In the genomic region with DNA sequence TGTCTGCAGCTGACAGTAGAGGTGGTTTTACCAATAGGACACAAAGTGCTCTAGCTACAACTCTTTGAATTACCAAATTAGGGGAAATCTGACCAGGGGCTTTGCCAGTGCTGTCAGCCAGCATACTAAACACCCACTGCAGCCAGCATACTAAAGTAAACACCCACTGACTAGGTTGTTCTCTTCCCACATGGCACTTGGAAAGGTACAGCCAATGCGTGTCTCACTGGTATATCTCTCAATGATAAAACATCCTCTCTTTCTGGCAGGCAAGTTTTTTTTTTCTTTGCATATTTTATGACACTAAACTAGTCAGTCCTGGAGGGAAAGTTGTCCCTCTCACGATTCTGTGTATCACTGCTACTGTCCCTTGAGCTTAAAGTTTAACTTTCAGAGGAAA, we compare ENCODE assay signal across 14 cellular contexts.
DNase-seq lines count a peak whose midpoint lies in the region; TF ChIP-seq lines count a peak whose summit lies in the region.
"Had no signal": no experiment of that assay in that cellular context is flagged by ENCODE, and none has a peak within 500 bp of the region (broad histone marks: within the 10 kb centered on the region; RNA-seq: fewer than 3 reads in every experiment).

No MANE protein-coding gene starts in this region.

- intact Hi-C loops in PC-9 (cut with micrococcal nuclease; ENCODE audit: unreplicated experiment) = no loop called here

- no TSS peak for BruUV-seq in PC-9 (replicated peaks; lab: Mats Ljungman, UMichigan)

- no peaks in the 10 kb centered on the region for H3K36me3 ChIP-seq in BLaER1
- no peaks in the 10 kb centered on the region for H3K36me3 ChIP-seq in HEK293 (ENCODE audit: control insufficient read depth in 2 of 2, insufficient read depth in 1 of 2, low read length in 2 of 2)
- H3K36me3 ChIP-seq in PC-9 (ENCODE audit: low read depth) = no peaks in the 10 kb centered on the region
- H3K36me3 ChIP-seq: BE2C, HAP-1 had no signal

- H3K4me1 ChIP-seq in BLaER1 = peaks cover 9% of the 10 kb centered on the region
- H3K4me1 ChIP-seq in HEK293 (ENCODE audit: control insufficient read depth, insufficient read depth, low read length) = no peaks in the 10 kb centered on the region
- no peaks in the 10 kb centered on the region for H3K4me1 ChIP-seq in PC-9 (replicated peaks; ENCODE audit: insufficient read depth)
- H3K4me1 ChIP-seq: BE2C, HAP-1 had no signal

- H3K9me3 ChIP-seq in BLaER1 (no peaks in the 10 kb centered on the region), HEK293 (ENCODE audit: control insufficient read depth, insufficient read depth, low read depth, low read length) (no peaks in the 10 kb centered on the region), PC-9 (ENCODE audit: insufficient read depth, low read depth) (no peaks in the 10 kb centered on the region)
- H3K9me3 ChIP-seq: BE2C, HAP-1 had no signal

- H3K9me2 ChIP-seq in PC-9 (ENCODE audit: insufficient read depth) = no peaks in the 10 kb centered on the region

- POLR2A ChIA-PET in HEK293 (lab: Yijun Ruan, JAX) = no interaction called here
- POLR2A ChIA-PET in PC-9 (lab: Charles Lee; ENCODE audit: unreplicated experiment) = interaction anchor here (0.5 kb wide), 1 partner anchor 71 kb away, joined by 3 read pairs; no protein-coding TSS in a partner anchor

- TF ChIP-seq CTCF in HEK293 (tag by site-specific recombination; IDR thresholded peaks at IDR 0.05) = no peak
- no peak for TF ChIP-seq CTCF in PC-9 (conservative IDR thresholded peaks at IDR 0.05)

- H4K20me1 ChIP-seq in BLaER1 (no peaks in the 10 kb centered on the region), PC-9 (ENCODE audit: insufficient read depth) (no peaks in the 10 kb centered on the region)

- DNase-seq in middle frontal gyrus (ENCODE audit: extremely low spot score, low spot score) (peak; percentile 24), superior temporal gyrus (ENCODE audit: extremely low spot score) (peak; percentile 63), PC-9 (no peak), NCI-H524 treated with DMSO at 0.1 percent for 48 hours (lab: John Stamatoyannopoulos, UW) (no peak), dedifferentiated amniotic fluid mesenchymal stem cell (ENCODE audit: extremely low spot score) (no peak)
- DNase-seq: BE2C; CD4-positive, alpha-beta memory T cell; DMS79 treated with DMSO at 0.1 percent for 48 hours; GF-D8 had no signal

- no peaks in the 10 kb centered on the region for H3K79me2 ChIP-seq in PC-9 (ENCODE audit: low read depth)

- H3F3A ChIP-seq in PC-9 (ENCODE audit: insufficient read depth, low read depth) = no peaks in the 10 kb centered on the region

- H3K27me3 ChIP-seq in BLaER1 (no peaks in the 10 kb centered on the region), PC-9 (ENCODE audit: insufficient read depth, low read depth) (no peaks in the 10 kb centered on the region)
- H3K27me3 ChIP-seq: BE2C had no signal

- H3K4me2 ChIP-seq in BLaER1 (peak overlapping the region; percentile 41; the same call in 1 of the 2 replicates), PC-9 (no peak overlapping the region)

- no peak overlapping the region for H2AFZ ChIP-seq in PC-9

- H3K4me3 ChIP-seq in BLaER1 (no peak overlapping the region), HEK293 (ENCODE audit: low read depth, low read length) (no peak overlapping the region), PC-9 (no peak overlapping the region)
- H3K4me3 ChIP-seq: HAP-1, K562 had no signal

- CTCF ChIA-PET in HEK293 (lab: Yijun Ruan, JAX) = interaction anchor here (0.5 to 0.7 kb wide), 2 partner anchors 29 to 71 kb away, joined by 3 read pairs; no protein-coding TSS in a partner anchor
- CTCF ChIA-PET in PC-9 (lab: Charles Lee) = no interaction called here

- H3K27ac ChIP-seq in BLaER1 = no peak overlapping the region
- no peak overlapping the region for H3K27ac ChIP-seq in HEK293 (ENCODE audit: extremely low read depth, low read depth, low read length)
- H3K27ac ChIP-seq in PC-9 = no peak overlapping the region
- H3K27ac ChIP-seq: HL-60 had no signal

- no peak overlapping the region for H3K9ac ChIP-seq in BLaER1

TF ChIP-seq in HEK293, 187 proteins besides CTCF, POLR2A, EP300 and RAD21:
- TF ChIP-seq, protein P1, sequence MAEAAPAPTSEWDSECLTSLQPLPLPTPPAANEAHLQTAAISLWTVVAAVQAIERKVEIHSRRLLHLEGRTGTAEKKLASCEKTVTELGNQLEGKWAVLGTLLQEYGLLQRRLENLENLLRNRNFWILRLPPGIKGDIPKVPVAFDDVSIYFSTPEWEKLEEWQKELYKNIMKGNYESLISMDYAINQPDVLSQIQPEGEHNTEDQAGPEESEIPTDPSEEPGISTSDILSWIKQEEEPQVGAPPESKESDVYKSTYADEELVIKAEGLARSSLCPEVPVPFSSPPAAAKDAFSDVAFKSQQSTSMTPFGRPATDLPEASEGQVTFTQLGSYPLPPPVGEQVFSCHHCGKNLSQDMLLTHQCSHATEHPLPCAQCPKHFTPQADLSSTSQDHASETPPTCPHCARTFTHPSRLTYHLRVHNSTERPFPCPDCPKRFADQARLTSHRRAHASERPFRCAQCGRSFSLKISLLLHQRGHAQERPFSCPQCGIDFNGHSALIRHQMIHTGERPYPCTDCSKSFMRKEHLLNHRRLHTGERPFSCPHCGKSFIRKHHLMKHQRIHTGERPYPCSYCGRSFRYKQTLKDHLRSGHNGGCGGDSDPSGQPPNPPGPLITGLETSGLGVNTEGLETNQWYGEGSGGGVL (tag by site-specific recombination; IDR thresholded peaks at IDR 0.05) = no peak
- TF ChIP-seq EGR2 (tag by site-specific recombination; IDR thresholded peaks at IDR 0.05; ENCODE audit: low read depth) = 0 out of 2 replicates have a peak, but pooled peaks have one; percentile 8

Comparison
In these comparisons a context has a peak if more than half of its experiments do, and no peak if none do; other contexts are left out.
1. DNase-seq: peak in middle frontal gyrus (single experiment) and superior temporal gyrus (single experiment); none in PC-9 (0 of 2), NCI-H524 treated with DMSO at 0.1 percent for 48 hours (single experiment) and dedifferentiated amniotic fluid mesenchymal stem cell (single experiment).